ENCODE assay signal across 8 cellular contexts in genomic region chr13:19864339-19865309, GRCh38. TPM values are rescaled to one million over a fixed set of nuclear protein-coding genes. Genes with fewer than 3 reads are reported as not detected.
DNase-seq lines count a peak whose midpoint lies in the region; ATAC-seq and TF ChIP-seq lines count a peak whose summit lies in the region.

No MANE protein-coding gene starts in this region.

- intact Hi-C loops in colonic mucosa (cut with DNase I) = loop anchor here (5.0 to 10.0 kb wide), 2 partner anchors 80 to 93 kb away; partner anchors contain the start of genes PSPC1 and ZMYM2

- peak overlapping the region; percentile 53 for H3K4me3 ChIP-seq in colonic mucosa

- ATAC-seq in GM18508 (IDR thresholded peaks at IDR 0.05; ENCODE audit: insufficient read depth, unreplicated experiment) = peak; percentile 2
- ATAC-seq in HG02981 (IDR thresholded peaks at IDR 0.05; ENCODE audit: unreplicated experiment) = peak; percentile 15

- no peaks in the 10 kb centered on the region for H3K27me3 ChIP-seq in colonic mucosa

- peak; percentile 56 for TF ChIP-seq CTCF in colonic mucosa (IDR thresholded peaks at IDR 0.05)

- H3K4me1 ChIP-seq in colonic mucosa = no peaks in the 10 kb centered on the region

- H3K9me3 ChIP-seq in colonic mucosa = no peaks in the 10 kb centered on the region

- H3K9ac ChIP-seq in colonic mucosa (ENCODE audit: low read depth in 2 of 2, low read length in 2 of 2) = peak overlapping the region; percentile 84 to 97

- peak overlapping the region; percentile 100 for H3K27ac ChIP-seq in colonic mucosa

- no peaks in the 10 kb centered on the region for H3K36me3 ChIP-seq in colonic mucosa

- DNase-seq in A172 (ENCODE audit: low spot score) = peak; percentile 58
- peak; percentile 17 for DNase-seq in NCI-H2196 treated with DMSO at 0.1 percent for 48 hours (lab: John Stamatoyannopoulos, UW; ENCODE audit: unreplicated experiment)
- DNase-seq in activated CD4-positive, alpha-beta T cell treated with anti-CD3 and anti-CD28 coated beads for 24 hours (ENCODE audit: low read depth in 2 of 2) = peak; percentile 49 to 60
- DNase-seq in colonic mucosa = peak; percentile 80
- peak; percentile 94 for DNase-seq in left kidney (ENCODE audit: low read depth, low spot score)
- peak; percentile 76 for DNase-seq in stimulated activated CD4-positive, alpha-beta T cell treated with anti-CD3 and anti-CD28 coated beads, Interleukin-1b, Interleukin-23, amount 100 ng/mL, for 48 hours

RNA-seq across cellular contexts. Expression of gene ZMYM5, which starts 1.2 kb away (rescaled TPM):
- 15.7 and 22.6 TPM in 2 replicates for total RNA-seq in A172 (2014; rRNA removed; shearing (Covaris generic))
- 10 to 100 TPM in 1 of 2 donors, 1 to 10 TPM in 1; 6.4 to 13.8 TPM for total RNA-seq in colonic mucosa

Comparison
In these comparisons a context has a peak if more than half of its experiments do, and no peak if none do; other contexts are left out.
1. Peak in every context shown above with its lines: DNase-seq, ATAC-seq, H3K4me3 ChIP-seq and H3K27ac ChIP-seq.
2. DNase-seq: peak in every context shown above with its lines; median percentile 94 in left kidney; 80 in colonic mucosa; 76 in stimulated activated CD4-positive, alpha-beta T cell treated with anti-CD3 and anti-CD28 coated beads, Interleukin-1b, Interleukin-23, amount 100 ng/mL, for 48 hours; 58 in A172; 54 in activated CD4-positive, alpha-beta T cell treated with anti-CD3 and anti-CD28 coated beads for 24 hours; 17 in NCI-H2196 treated with DMSO at 0.1 percent for 48 hours.